9 cellular contexts compared by ENCODE assay signal in genomic region chr20:32485770-32486248, GRCh38.
DNase-seq lines count a peak whose midpoint lies in the region; ATAC-seq and TF ChIP-seq lines count a peak whose summit lies in the region.
"Had no signal": no experiment of that assay in that cellular context is flagged by ENCODE, and none has a peak within 500 bp of the region (broad histone marks: within the 10 kb centered on the region; RNA-seq: fewer than 3 reads in every experiment).

No MANE protein-coding gene starts in this region.

- peaks cover 0 to 14% (median 4%) of the 10 kb centered on the region in 11 experiments; a peak in 9 of 22 replicates for H3K36me3 ChIP-seq in BLaER1 treated with 17β-estradiol and CSF1 and Interleukin-3, amounts not matched to agents 10 nM and 100 nM
- no peaks in the 10 kb centered on the region for H3K36me3 ChIP-seq in Karpas-422 (ENCODE audit: insufficient read depth, low read length)
- no peaks in the 10 kb centered on the region for H3K36me3 ChIP-seq in lower lobe of right lung

- H3K4me2 ChIP-seq in BLaER1 treated with 17β-estradiol and CSF1 and Interleukin-3, amounts not matched to agents 10 nM and 100 nM: peak overlapping the region; percentile 88 to 100 (median 96)
- peak overlapping the region; percentile 95 for H3K4me2 ChIP-seq in Karpas-422 (ENCODE audit: low read depth, low read length, poor library complexity, severe bottlenecking)

- no peaks in the 10 kb centered on the region for H3K9me2 ChIP-seq in Karpas-422 (replicated peaks; ENCODE audit: insufficient read depth, low read length)

- peak overlapping the region in 8 of 11 experiments; percentile 91 to 98 (median 97); a peak in 15 of 22 replicates for H3K9ac ChIP-seq in BLaER1 treated with 17β-estradiol and CSF1 and Interleukin-3, amounts not matched to agents 10 nM and 100 nM
- no peak overlapping the region for H3K9ac ChIP-seq in Karpas-422 (ENCODE audit: low read length)

- 0 out of 2 replicates have a peak overlapping the region, but pooled peaks have one; percentile 59 for H2AFZ ChIP-seq in Karpas-422 (ENCODE audit: low read length)

- intact Hi-C loops in lower lobe of right lung (cut with DNase I): no loop called here

- H3K27me3 ChIP-seq in BLaER1 treated with 17β-estradiol and CSF1 and Interleukin-3, amounts not matched to agents 10 nM and 100 nM: no peaks in the 10 kb centered on the region
- H3K27me3 ChIP-seq in Karpas-422 (ENCODE audit: low read length): no peaks in the 10 kb centered on the region
- no peaks in the 10 kb centered on the region for H3K27me3 ChIP-seq in lower lobe of right lung (ENCODE audit: low read depth)

- peak overlapping the region; percentile 87 for H3K4me3 Mint-ChIP-seq in nephron progenitor cell

- no peak for TF ChIP-seq CTCF in nephron progenitor cell (IDR thresholded peaks at IDR 0.05)
- TF ChIP-seq CTCF in GM13976 (IDR thresholded peaks at IDR 0.05; ENCODE audit: borderline replicate concordance, control extremely low read depth, extremely low read depth, insufficient read depth, missing control alignments): no peak
- no peak for TF ChIP-seq CTCF in lower lobe of right lung (IDR thresholded peaks at IDR 0.05)

- no peak overlapping the region for H3K4me3 ChIP-seq in BLaER1 treated with 17β-estradiol and CSF1 and Interleukin-3, amounts not matched to agents 10 nM and 100 nM
- H3K4me3 ChIP-seq in Karpas-422 (ENCODE audit: low read length): no peak overlapping the region
- no peak overlapping the region for H3K4me3 ChIP-seq in lower lobe of right lung

- H3K9me3 ChIP-seq in BLaER1 treated with 17β-estradiol and CSF1 and Interleukin-3, amounts not matched to agents 10 nM and 100 nM (replicated peaks in 1 of 11): peaks cover 0 to 10% (median 7%) of the 10 kb centered on the region in 11 experiments; a peak in 11 of 22 replicates
- H3K9me3 ChIP-seq in Karpas-422 (ENCODE audit: low read length) (no peaks in the 10 kb centered on the region), lower lobe of right lung (no peaks in the 10 kb centered on the region)

- H3K27ac ChIP-seq in BLaER1 treated with 17β-estradiol and CSF1 and Interleukin-3, amounts not matched to agents 10 nM and 100 nM: peak overlapping the region in 9 of 11 experiments; percentile 79 to 99 (median 97); a peak in 15 of 22 replicates
- H3K27ac ChIP-seq in Karpas-422 (ENCODE audit: low read length) (no peak overlapping the region), lower lobe of right lung (no peak overlapping the region)

- H3K27me3 Mint-ChIP-seq in nephron progenitor cell (ENCODE audit: low read depth, poor library complexity): peaks cover 11% of the 10 kb centered on the region
- H3K27me3 Mint-ChIP-seq: activated CD4-positive, alpha-beta T cell treated with anti-CD3 and anti-CD28 coated beads, Interleukin-2, amount 10 ng/mL, durations not matched to agents 24 days and 14 days had no signal

- no peak for DNase-seq in Karpas-422
- peak; percentile 90 to 99 for DNase-seq in dermis microvascular lymphatic vessel endothelial cell (ENCODE audit: low read depth in 2 of 2)
- DNase-seq in nephron progenitor cell: no peak
- no peak for DNase-seq in GM13976 (ENCODE audit: low spot score)
- no peak for DNase-seq in lower lobe of right lung
- DNase-seq in AML-193 (lab: John Stamatoyannopoulos, UW): no peak

- peaks cover 27 to 44% (median 33%) of the 10 kb centered on the region in 10 experiments for H3K4me1 ChIP-seq in BLaER1 treated with 17β-estradiol and CSF1 and Interleukin-3, amounts not matched to agents 10 nM and 100 nM
- H3K4me1 ChIP-seq in Karpas-422 (ENCODE audit: low read length): peaks cover 20% of the 10 kb centered on the region
- H3K4me1 ChIP-seq in lower lobe of right lung: peaks cover 30% of the 10 kb centered on the region

- H3K36me3 Mint-ChIP-seq in nephron progenitor cell (ENCODE audit: low read depth): peaks cover 21% of the 10 kb centered on the region

- H3K9me3 Mint-ChIP-seq in nephron progenitor cell: no peaks in the 10 kb centered on the region
- H3K9me3 Mint-ChIP-seq: activated CD4-positive, alpha-beta T cell treated with anti-CD3 and anti-CD28 coated beads, Interleukin-2, amount 10 ng/mL, durations not matched to agents 24 days and 14 days had no signal

- H4K20me1 ChIP-seq in BLaER1 treated with 17β-estradiol and CSF1 and Interleukin-3, amounts not matched to agents 10 nM and 100 nM: peaks cover 8 to 21% (median 18%) of the 10 kb centered on the region in 11 experiments; a peak in 21 of 22 replicates
- H4K20me1 ChIP-seq in Karpas-422 (ENCODE audit: insufficient read depth, low read depth, low read length): no peaks in the 10 kb centered on the region

- ATAC-seq in GM18502 (IDR thresholded peaks at IDR 0.05; ENCODE audit: poor library complexity, unreplicated experiment): no peak
- no peak for ATAC-seq in lower lobe of right lung

- no peaks in the 10 kb centered on the region for H3K79me2 ChIP-seq in Karpas-422 (ENCODE audit: low read length)

- H3K4me1 Mint-ChIP-seq in nephron progenitor cell: peaks cover 30% of the 10 kb centered on the region

- H3K27ac Mint-ChIP-seq in nephron progenitor cell: peak overlapping the region; percentile 93

- in situ Hi-C loops in GM13976 (cut with MboI; ENCODE audit: low sequenced_read_pairs, unreplicated experiment): no loop called here

Comparison
In these comparisons a context has a peak if more than half of its experiments do, and no peak if none do; other contexts are left out.
1. H3K27ac ChIP-seq: peak in BLaER1 treated with 17β-estradiol and CSF1 and Interleukin-3, amounts not matched to agents 10 nM and 100 nM (9 of 11); none in Karpas-422 (single experiment) and lower lobe of right lung (single experiment).
2. DNase-seq: peak in dermis microvascular lymphatic vessel endothelial cell (2 of 2); none in Karpas-422 (single experiment), nephron progenitor cell (single experiment), GM13976 (single experiment), lower lobe of right lung (single experiment) and AML-193 (0 of 2).